Comparison of ENCODE assay signal across 11 cellular contexts in the genomic region with DNA sequence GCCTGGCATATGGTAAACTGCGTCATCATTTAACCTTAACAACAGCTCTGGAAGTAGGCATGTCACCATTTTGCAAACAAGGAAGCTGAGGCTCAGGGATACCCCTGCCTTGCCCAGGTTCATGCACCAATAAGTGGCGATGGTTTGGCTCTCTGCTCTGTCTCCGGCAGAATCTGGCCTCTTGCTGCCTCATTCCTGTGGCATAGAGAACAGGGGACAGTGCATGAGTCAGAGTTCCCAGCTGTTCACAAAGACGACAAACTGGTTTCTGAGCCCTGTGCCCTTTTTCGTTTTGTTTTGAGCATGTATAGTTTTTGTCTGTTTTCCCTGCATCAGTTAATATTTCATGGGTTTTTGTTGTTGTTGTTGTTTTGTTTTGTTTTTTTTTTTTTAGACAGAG.
DNase-seq lines count a peak whose midpoint lies in the region; ATAC-seq, FAIRE-seq and TF ChIP-seq lines count a peak whose summit lies in the region.
"Had no signal": no experiment of that assay in that cellular context is flagged by ENCODE, and none has a peak within 500 bp of the region (broad histone marks: within the 10 kb centered on the region; RNA-seq: fewer than 3 reads in every experiment).

No MANE protein-coding gene starts in this region.

- H3K9me3 ChIP-seq in esophagus (ENCODE audit: control insufficient read depth in 2 of 2, insufficient read depth in 1 of 2, low read depth in 1 of 2, low read length in 1 of 2) (no peaks in the 10 kb centered on the region), pancreas (no peaks in the 10 kb centered on the region), ovary (no peaks in the 10 kb centered on the region)

- no peak for FAIRE-seq in pancreas (lab: Jason Lieb, UNC)

- intact Hi-C loops in pancreas (cut with DNase I): no loop called here
- intact Hi-C loops in ovary (cut with DNase I): no loop called here

- DNase-seq in DMS79 (lab: John Stamatoyannopoulos, UW) (peak; percentile 42), NCI-H774 (lab: John Stamatoyannopoulos, UW) (peak; percentile 70), pancreas (peak in 2 of 6 donors; percentile 61 to 73), cerebellar nuclear complex (lab: John Stamatoyannopoulos, UW) (no peak), ovary (no peak)
- DNase-seq: nucleus accumbens had no signal

- TF ChIP-seq POLR2A in ovary (IDR thresholded peaks at IDR 0.05): no peak

- H3K27ac ChIP-seq in esophagus (ENCODE audit: low read depth in 2 of 2, low read length in 1 of 2) (peak overlapping the region; percentile 97 to 100), pancreas (peak overlapping the region in 2 of 4 donors; percentile 2 to 60), ovary (no peak overlapping the region)
- H3K27ac ChIP-seq: SK-N-MC had no signal

- no peaks in the 10 kb centered on the region for H3K36me3 ChIP-seq in esophagus (ENCODE audit: control insufficient read depth in 2 of 2, insufficient read depth in 2 of 2, low read length in 1 of 2)
- no peaks in the 10 kb centered on the region for H3K36me3 ChIP-seq in pancreas
- H3K36me3 ChIP-seq in ovary: no peaks in the 10 kb centered on the region

- peaks cover 6 to 31% of the 10 kb centered on the region in 2 donors for H3K4me1 ChIP-seq in esophagus (ENCODE audit: control insufficient read depth in 2 of 2, insufficient read depth in 2 of 2, low read length in 1 of 2)
- peaks cover 19 to 43% (median 37%) of the 10 kb centered on the region in 3 donors for H3K4me1 ChIP-seq in pancreas
- H3K4me1 ChIP-seq in ovary (ENCODE audit: insufficient read depth): peaks cover 3% of the 10 kb centered on the region

- H3K27me3 ChIP-seq in esophagus (ENCODE audit: control insufficient read depth in 1 of 2, insufficient read depth in 2 of 2, low read length in 2 of 2): no peaks in the 10 kb centered on the region
- no peaks in the 10 kb centered on the region for H3K27me3 ChIP-seq in pancreas
- H3K27me3 ChIP-seq in ovary: no peaks in the 10 kb centered on the region

- 51 to 52% methylated on average over 5 of the region's 5 CpGs for WGBS in esophagus, 2 donors
- WGBS in pancreas, 2 donors: 45 to 49% methylated on average over 5 of the region's 5 CpGs
- WGBS in ovary, 3 donors: 83 to 87% (median 86%) methylated on average over 5 of the region's 5 CpGs

- H3K4me3 ChIP-seq in esophagus (ENCODE audit: low read depth in 1 of 2, low read length in 2 of 2) (no peak overlapping the region), pancreas (no peak overlapping the region), ovary (no peak overlapping the region)
- H3K4me3 ChIP-seq: GM23338, SK-N-MC had no signal

- ATAC-seq in pancreas: peak; percentile 47 to 73 (median 60)
- no peak for ATAC-seq in HG03139 (IDR thresholded peaks at IDR 0.05; ENCODE audit: unreplicated experiment)
- ATAC-seq in GM19328 (IDR thresholded peaks at IDR 0.05; ENCODE audit: unreplicated experiment): no peak
- ATAC-seq: GM23338 had no signal

- no peak for TF ChIP-seq CTCF in pancreas (IDR thresholded peaks at IDR 0.05)
- TF ChIP-seq CTCF in ovary (IDR thresholded peaks at IDR 0.05): no peak

- no peak for TF ChIP-seq EP300 in ovary (IDR thresholded peaks at IDR 0.05)

Comparison
In these comparisons a context has a peak if more than half of its experiments do, and no peak if none do; other contexts are left out.
1. DNase-seq: peak in DMS79 (single experiment) and NCI-H774 (single experiment); none in cerebellar nuclear complex (0 of 2) and ovary (0 of 5).
2. H3K27ac ChIP-seq: peak in esophagus (2 of 2); none in ovary (0 of 2).
3. ATAC-seq: peak in pancreas (4 of 4); none in HG03139 (single experiment) and GM19328 (single experiment).